In genomic region chr15:72521682-72522081, GRCh38 we compare ENCODE assay signal across 20 cellular contexts. TPM values are rescaled to one million over a fixed set of nuclear protein-coding genes. Genes with fewer than 3 reads are reported as not detected.
DNase-seq lines count a peak whose midpoint lies in the region; ATAC-seq, FAIRE-seq and TF ChIP-seq lines count a peak whose summit lies in the region.
"Had no signal": no experiment of that assay in that cellular context is flagged by ENCODE, and none has a peak within 500 bp of the region (broad histone marks: within the 10 kb centered on the region; RNA-seq: fewer than 3 reads in every experiment).

No MANE protein-coding gene starts in this region.

- H2AFZ ChIP-seq in hepatocyte: no peak overlapping the region

- H3K36me3 ChIP-seq in bronchial epithelial cell (ENCODE audit: control insufficient read depth, insufficient read depth, low read length): peaks cover 1% of the 10 kb centered on the region
- H3K36me3 ChIP-seq in hepatocyte (replicated peaks; ENCODE audit: insufficient read depth, low read depth): no peaks in the 10 kb centered on the region
- H3K36me3 ChIP-seq: BE2C, lower lobe of right lung had no signal

- TF ChIP-seq CTCF in bronchial epithelial cell (IDR thresholded peaks at IDR 0.05; ENCODE audit: insufficient read depth, low read length, severe bottlenecking): no peak
- TF ChIP-seq CTCF in hepatocyte (IDR thresholded peaks at IDR 0.05; ENCODE audit: poor library complexity): no peak

- no peaks in the 10 kb centered on the region for H3K4me1 ChIP-seq in hepatocyte (ENCODE audit: insufficient read depth)
- H3K4me1 ChIP-seq: BE2C had no signal

- H3K27ac ChIP-seq in hepatocyte: no peak overlapping the region
- H3K27ac ChIP-seq: esophagus muscularis mucosa, lower lobe of right lung, stomach had no signal

- no peaks in the 10 kb centered on the region for H3K27me3 ChIP-seq in bronchial epithelial cell (ENCODE audit: control insufficient read depth, insufficient read depth, low read length)
- no peaks in the 10 kb centered on the region for H3K27me3 ChIP-seq in hepatocyte
- H3K27me3 ChIP-seq: BE2C, esophagus muscularis mucosa, stomach had no signal

- H3K9me2 ChIP-seq in hepatocyte (replicated peaks; ENCODE audit: insufficient read depth): no peaks in the 10 kb centered on the region

- no peak for ATAC-seq in HG03442 (IDR thresholded peaks at IDR 0.05; ENCODE audit: unreplicated experiment)
- ATAC-seq in HG03457 (IDR thresholded peaks at IDR 0.05; ENCODE audit: unreplicated experiment): no peak
- ATAC-seq: activated naive CD8-positive, alpha-beta T cell treated with anti-CD3 and anti-CD28 coated beads, Interleukin-2, amount 50 U/mL, for 24 hours; lower lobe of right lung; right cardiac atrium had no signal

- FAIRE-seq in bronchial epithelial cell (lab: Jason Lieb, UNC): no peak
- FAIRE-seq: G401.6, islet of Langerhans had no signal

- DNase-seq in EH (ENCODE audit: low read depth) (peak; percentile 52), LHCN-M2 (ENCODE audit: low read depth) (peak; percentile 33), bronchial epithelial cell (ENCODE audit: low read depth) (peak; percentile 7), medulla oblongata (ENCODE audit: extremely low spot score) (peak; percentile 11), hepatocyte (ENCODE audit: low spot score) (no peak)
- DNase-seq: activated naive CD8-positive, alpha-beta T cell treated with anti-CD3 and anti-CD28 coated beads, Interleukin-2, amount 50 U/mL, for 24 hours; BE2C; central memory CD4-positive, alpha-beta T cell; effector CD4-positive, alpha-beta T cell; lower lobe of right lung; NCI-H187; NCI-H774; stimulated activated CD4-positive, alpha-beta T cell treated with anti-CD3 and anti-CD28 coated beads, Interleukin-2, amount 100 ng/mL, for 24 hours; stomach had no signal

- H3K4me3 ChIP-seq in bronchial epithelial cell (ENCODE audit: low read depth, low read length) (no peak overlapping the region), hepatocyte (no peak overlapping the region)
- H3K4me3 ChIP-seq: esophagus muscularis mucosa, lower lobe of right lung, stomach had no signal

- H4K20me1 ChIP-seq in hepatocyte (ENCODE audit: insufficient read depth, poor library complexity, severe bottlenecking): peaks cover 51% of the 10 kb centered on the region

- WGBS in hepatocyte (ENCODE audit: low lambda C conversion rate, missing lambda C conversion rate): 88% methylated on average over 1 of the region's 1 CpG

- no peak overlapping the region for H3K4me2 ChIP-seq in hepatocyte

- peaks cover 93% of the 10 kb centered on the region for H3K79me2 ChIP-seq in hepatocyte

- H3K9me3 ChIP-seq in hepatocyte (ENCODE audit: low read depth): no peaks in the 10 kb centered on the region
- H3K9me3 ChIP-seq: BE2C, esophagus muscularis mucosa, lower lobe of right lung, stomach had no signal

RNA-seq across cellular contexts. Expression of gene ARIH1, which starts 47.6 kb away (rescaled TPM):
- total RNA-seq in LHCN-M2 (2014; rRNA removed) (29.2 and 29.5 TPM in 2 replicates), bronchial epithelial cell (24.7 and 41.7 TPM in 2 replicates), hepatocyte (61.6 and 62.1 TPM in 2 replicates)
- polyA plus RNA-seq in LHCN-M2 (2012): 34.7 TPM
- 62.9 and 76.3 TPM in 2 replicates for polyA plus RNA-seq in hepatocyte
